In the genomic region with DNA sequence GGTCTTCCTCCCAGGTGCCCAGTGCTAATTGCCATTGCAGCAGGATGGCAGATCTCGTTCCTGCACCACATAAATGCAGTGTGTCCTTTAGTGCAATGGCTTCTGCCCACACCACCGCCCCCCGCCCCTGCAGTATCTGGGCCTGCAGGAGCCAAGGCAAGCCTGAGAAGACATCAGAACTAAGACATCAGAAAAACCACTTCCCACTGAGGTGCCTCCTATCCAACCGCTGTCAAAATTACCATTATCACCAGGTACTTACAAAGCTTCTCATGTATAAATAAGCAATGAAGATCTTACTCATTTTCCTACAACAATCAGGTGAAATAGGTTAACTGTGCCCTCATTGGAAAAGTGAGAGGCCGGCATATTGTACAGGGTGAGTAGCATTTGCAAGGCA, we compare ENCODE assay signal across 8 cellular contexts.
"Had no signal": no experiment of that assay in that cellular context is flagged by ENCODE, and none has a peak within 500 bp of the region (broad histone marks: within the 10 kb centered on the region; RNA-seq: fewer than 3 reads in every experiment).

No MANE protein-coding gene starts in this region.

- H3K4me3 Mint-ChIP-seq: GM23338, H9 had no signal

- ATAC-seq: GM23338 had no signal

- H3K27ac Mint-ChIP-seq: GM23338, H9 had no signal

- H3K4me2 ChIP-seq: GM23338 had no signal

- H2AFZ ChIP-seq: GM23338 had no signal

- H3K9me3 Mint-ChIP-seq: GM23338, H9 had no signal

- DNase-seq: H9, HCEC 1CT, IMR-90, KBM-7 had no signal

- H3K4me3 ChIP-seq: GM23338 had no signal

- FAIRE-seq: H1, H54, HTR-8/SVneo had no signal
